In the genomic region with DNA sequence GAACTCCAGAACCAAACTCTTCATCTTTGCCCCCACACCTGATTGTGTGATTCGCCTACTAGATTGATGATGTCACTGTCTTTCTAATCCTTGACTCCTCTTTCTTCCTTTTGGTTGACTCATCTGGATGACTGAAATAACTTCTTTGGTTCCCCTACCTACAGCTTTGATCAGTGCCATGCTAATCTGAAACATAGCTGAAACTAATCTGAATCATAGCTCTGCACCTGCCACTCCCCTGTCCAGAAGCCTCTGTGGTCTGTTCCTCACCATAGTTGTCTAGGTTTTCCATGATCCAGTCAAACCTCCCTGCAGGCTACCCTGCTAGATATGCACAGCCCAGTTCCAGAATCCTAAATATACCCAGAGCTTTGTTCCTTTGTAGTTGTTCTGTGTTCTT, we compare ENCODE assay signal across 10 cellular contexts. TPM values are rescaled to one million over a fixed set of nuclear protein-coding genes. Genes with fewer than 3 reads are reported as not detected.
DNase-seq lines count a peak whose midpoint lies in the region; ATAC-seq and TF ChIP-seq lines count a peak whose summit lies in the region.
"Had no signal": no experiment of that assay in that cellular context is flagged by ENCODE, and none has a peak within 500 bp of the region (broad histone marks: within the 10 kb centered on the region; RNA-seq: fewer than 3 reads in every experiment).

No MANE protein-coding gene starts in this region.

- peak; percentile 96 for ATAC-seq in activated CD8-positive, alpha-beta T cell treated with anti-CD3 and anti-CD28 coated beads for 36 hours
- ATAC-seq in activated CD8-positive, alpha-beta T cell treated with anti-CD3 and anti-CD28 coated beads, Interleukin-2, amount 10 ng/mL, durations not matched to agents 7 days and 5 days, result no peak

- no peaks in the 10 kb centered on the region for H3K4me1 ChIP-seq in SJCRH30
- no peaks in the 10 kb centered on the region for H3K4me1 ChIP-seq in ovary (ENCODE audit: insufficient read depth)

- H3K4me1 Mint-ChIP-seq in activated CD8-positive, alpha-beta T cell treated with anti-CD3 and anti-CD28 coated beads for 36 hours (ENCODE audit: low read depth), result peaks cover 20% of the 10 kb centered on the region
- no peaks in the 10 kb centered on the region for H3K4me1 Mint-ChIP-seq in activated CD8-positive, alpha-beta T cell treated with anti-CD3 and anti-CD28 coated beads, Interleukin-2, amount 10 ng/mL, durations not matched to agents 7 days and 5 days (ENCODE audit: low read depth)

- H3K4me3 ChIP-seq in SJCRH30 (no peak overlapping the region), epithelial cell of proximal tubule (ENCODE audit: low read depth, low read length) (no peak overlapping the region), ovary (no peak overlapping the region)

- peaks cover 7% of the 10 kb centered on the region for H3K9me3 Mint-ChIP-seq in activated CD8-positive, alpha-beta T cell treated with anti-CD3 and anti-CD28 coated beads for 36 hours
- H3K9me3 Mint-ChIP-seq in activated CD8-positive, alpha-beta T cell treated with anti-CD3 and anti-CD28 coated beads, Interleukin-2, amount 10 ng/mL, durations not matched to agents 7 days and 5 days (ENCODE audit: insufficient read depth), result no peaks in the 10 kb centered on the region

- H3K4me3 Mint-ChIP-seq in activated CD8-positive, alpha-beta T cell treated with anti-CD3 and anti-CD28 coated beads for 36 hours, result no peak overlapping the region
- H3K4me3 Mint-ChIP-seq in activated CD8-positive, alpha-beta T cell treated with anti-CD3 and anti-CD28 coated beads, Interleukin-2, amount 10 ng/mL, durations not matched to agents 7 days and 5 days, result no peak overlapping the region

- peak overlapping the region; percentile 21 for H3K27ac Mint-ChIP-seq in activated CD8-positive, alpha-beta T cell treated with anti-CD3 and anti-CD28 coated beads for 36 hours
- no peak overlapping the region for H3K27ac Mint-ChIP-seq in activated CD8-positive, alpha-beta T cell treated with anti-CD3 and anti-CD28 coated beads, Interleukin-2, amount 10 ng/mL, durations not matched to agents 7 days and 5 days

- intact Hi-C loops in activated CD8-positive, alpha-beta T cell treated with anti-CD3 and anti-CD28 coated beads for 36 hours (cut with micrococcal nuclease), result no loop called here
- intact Hi-C loops in ovary (cut with DNase I), result no loop called here

- POLR2A ChIA-PET in activated CD8-positive, alpha-beta T cell treated with anti-CD3 and anti-CD28 coated beads for 36 hours (lab: Charles Lee), result no interaction called here
- POLR2A ChIA-PET in activated CD8-positive, alpha-beta T cell treated with anti-CD3 and anti-CD28 coated beads, Interleukin-2, amount 10 ng/mL, durations not matched to agents 7 days and 5 days (lab: Charles Lee), result no interaction called here

- H3K36me3 Mint-ChIP-seq in activated CD8-positive, alpha-beta T cell treated with anti-CD3 and anti-CD28 coated beads for 36 hours (ENCODE audit: low read depth), result no peaks in the 10 kb centered on the region
- H3K36me3 Mint-ChIP-seq in activated CD8-positive, alpha-beta T cell treated with anti-CD3 and anti-CD28 coated beads, Interleukin-2, amount 10 ng/mL, durations not matched to agents 7 days and 5 days (ENCODE audit: low read depth), result no peaks in the 10 kb centered on the region

- TF ChIP-seq EP300 in ovary (IDR thresholded peaks at IDR 0.05), result no peak

- no peak for TF ChIP-seq POLR2A in ovary (IDR thresholded peaks at IDR 0.05)

- H3K27ac ChIP-seq in SJCRH30, result no peak overlapping the region
- H3K27ac ChIP-seq in ovary, result no peak overlapping the region

- H3K36me3 ChIP-seq in SJCRH30, result no peaks in the 10 kb centered on the region
- no peaks in the 10 kb centered on the region for H3K36me3 ChIP-seq in ovary

- H3K27me3 ChIP-seq in SJCRH30 (no peaks in the 10 kb centered on the region), ovary (no peaks in the 10 kb centered on the region)

- no peaks in the 10 kb centered on the region for H3K9me3 ChIP-seq in SJCRH30 (replicated peaks)
- H3K9me3 ChIP-seq in ovary, result no peaks in the 10 kb centered on the region

- CTCF ChIA-PET in activated CD8-positive, alpha-beta T cell treated with anti-CD3 and anti-CD28 coated beads for 36 hours (lab: Charles Lee), result interaction anchor here (1.3 to 1.8 kb wide), 3 partner anchors 9 to 13 kb away, joined by 3 to 8 read pairs (median 6); no protein-coding TSS in a partner anchor
- CTCF ChIA-PET in activated CD8-positive, alpha-beta T cell treated with anti-CD3 and anti-CD28 coated beads, Interleukin-2, amount 10 ng/mL, durations not matched to agents 7 days and 5 days (lab: Charles Lee), result interaction anchor here (0.7 to 1.6 kb wide), 2 partner anchors 12 to 32 kb away, joined by 3 to 7 read pairs; no protein-coding TSS in a partner anchor

- DNase-seq in activated CD8-positive, alpha-beta T cell treated with anti-CD3 and anti-CD28 coated beads for 36 hours, result peak; percentile 43
- no peak for DNase-seq in activated CD8-positive, alpha-beta T cell treated with anti-CD3 and anti-CD28 coated beads, Interleukin-2, amount 10 ng/mL, durations not matched to agents 7 days and 5 days
- DNase-seq in SJCRH30, result peak; percentile 14 to 29
- DNase-seq in epithelial cell of proximal tubule (ENCODE audit: low read depth), result peak; percentile 58
- peak; percentile 5 to 38 (median 27) for DNase-seq in stimulated activated CD4-positive, alpha-beta T cell treated with anti-CD3 and anti-CD28 coated beads, TNF-alpha, amount 100 ng/mL, for 48 hours (ENCODE audit: low read depth in 3 of 3)
- DNase-seq in ovary, result no peak
- no peak for DNase-seq in GDM1 (lab: John Stamatoyannopoulos, UW)
- no peak for DNase-seq in midbrain (lab: John Stamatoyannopoulos, UW)
- DNase-seq: Kasumi-1, kidney had no signal

- no peak for TF ChIP-seq CTCF in activated CD8-positive, alpha-beta T cell treated with anti-CD3 and anti-CD28 coated beads for 36 hours (IDR thresholded peaks at IDR 0.05)
- TF ChIP-seq CTCF in epithelial cell of proximal tubule (conservative IDR thresholded peaks at IDR 0.05; ENCODE audit: low read depth, low read length) (no peak), ovary (IDR thresholded peaks at IDR 0.05) (no peak)

- 89 to 93% (median 92%) methylated on average over 1 of the region's 1 CpG for WGBS in ovary, 3 donors

- H3K27me3 Mint-ChIP-seq in activated CD8-positive, alpha-beta T cell treated with anti-CD3 and anti-CD28 coated beads for 36 hours, result no peaks in the 10 kb centered on the region
- no peaks in the 10 kb centered on the region for H3K27me3 Mint-ChIP-seq in activated CD8-positive, alpha-beta T cell treated with anti-CD3 and anti-CD28 coated beads, Interleukin-2, amount 10 ng/mL, durations not matched to agents 7 days and 5 days (ENCODE audit: low read depth)

RNA-seq across cellular contexts. Expression of gene ZNF365, which starts 51.9 kb away (rescaled TPM):
- total RNA-seq in activated CD8-positive, alpha-beta T cell treated with anti-CD3 and anti-CD28 coated beads for 36 hours, result not detected
- not detected for total RNA-seq in activated CD8-positive, alpha-beta T cell treated with anti-CD3 and anti-CD28 coated beads, Interleukin-2, amount 10 ng/mL, durations not matched to agents 7 days and 5 days
- total RNA-seq in SJCRH30 (2014; rRNA removed; shearing (Covaris generic)), result 0.89 and 1.2 TPM in 2 replicates
- 2.0 and 2.9 TPM in 2 replicates for total RNA-seq in epithelial cell of proximal tubule
- total RNA-seq in ovary, result 1 to 10 TPM in 2 of 7 donors, under 1 TPM in 5; 0.20 to 1.6 (median 0.45) TPM
- polyA plus RNA-seq in ovary, result under 1 TPM; 0.16 to 0.80 TPM

Comparison
In these comparisons a context has a peak if more than half of its experiments do, and no peak if none do; other contexts are left out.
1. DNase-seq: peak in activated CD8-positive, alpha-beta T cell treated with anti-CD3 and anti-CD28 coated beads for 36 hours (single experiment), SJCRH30 (2 of 2), epithelial cell of proximal tubule (single experiment) and stimulated activated CD4-positive, alpha-beta T cell treated with anti-CD3 and anti-CD28 coated beads, TNF-alpha, amount 100 ng/mL, for 48 hours (3 of 3); none in activated CD8-positive, alpha-beta T cell treated with anti-CD3 and anti-CD28 coated beads, Interleukin-2, amount 10 ng/mL, durations not matched to agents 7 days and 5 days (single experiment), ovary (0 of 5), GDM1 (single experiment) and midbrain (single experiment).